ENCODE assay signal across 15 cellular contexts in the genomic region with DNA sequence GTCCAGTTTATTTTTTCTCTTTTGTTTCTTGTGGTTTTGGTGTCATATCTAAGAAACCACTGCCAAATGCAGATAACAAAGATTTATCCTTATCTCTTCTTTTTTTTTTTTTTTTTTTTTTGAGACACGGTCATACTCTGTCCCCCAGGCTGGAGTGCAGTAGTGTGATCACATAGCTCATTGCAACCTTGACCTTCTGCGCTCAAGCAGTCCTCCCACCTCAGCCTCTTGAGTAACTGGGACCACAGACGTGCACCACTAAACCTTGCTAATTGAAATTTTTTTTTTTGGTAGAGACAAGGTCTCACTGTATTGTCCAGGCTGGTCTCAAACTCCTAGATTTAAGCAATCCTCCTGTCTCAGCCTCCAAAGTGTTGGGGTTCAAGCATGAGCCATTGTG. TPM values are rescaled to one million over a fixed set of nuclear protein-coding genes. Genes with fewer than 3 reads are reported as not detected.
A peak's percentile ranks its signal among the peaks of the same experiment; 100 is the strongest.
DNase-seq lines count a peak whose midpoint lies in the region.
"Had no signal": no experiment of that assay in that cellular context is flagged by ENCODE, and none has a peak within 500 bp of the region (broad histone marks: within the 10 kb centered on the region; RNA-seq: fewer than 3 reads in every experiment).

No MANE protein-coding gene starts in this region.

- H3K36me3 ChIP-seq in BLaER1 (peaks cover 51% of the 10 kb centered on the region), trophoblast cell (ENCODE audit: control insufficient read depth in 1 of 2, insufficient read depth in 2 of 2, low read length in 2 of 2) (peaks cover 47 to 49% of the 10 kb centered on the region in 2 experiments), HAP-1 (replicated peaks) (no peaks in the 10 kb centered on the region; the same call in 1 of the 2 replicates)

- no peak overlapping the region for H3K9ac ChIP-seq in BLaER1
- no peak overlapping the region for H3K9ac ChIP-seq in trophoblast cell (ENCODE audit: low read length)
- H3K9ac ChIP-seq: GM23248 had no signal

- H2AK5ac ChIP-seq in trophoblast cell (ENCODE audit: low read length) = no peak overlapping the region

- H3K27me3 Mint-ChIP-seq in IgD-negative memory B cell = no peaks in the 10 kb centered on the region
- H3K27me3 Mint-ChIP-seq: B cell; CD4-positive, alpha-beta T cell had no signal

- no peak overlapping the region for H4K91ac ChIP-seq in trophoblast cell (ENCODE audit: low read depth, low read length)

- H3K4me2 ChIP-seq in BLaER1 (peak overlapping the region; percentile 30; the same call in 1 of the 2 replicates), trophoblast cell (ENCODE audit: low read length) (no peak overlapping the region)

- H3K27me3 ChIP-seq in BLaER1 (no peaks in the 10 kb centered on the region), trophoblast cell (ENCODE audit: insufficient read depth, low read length) (no peaks in the 10 kb centered on the region), HAP-1 (ENCODE audit: low read depth) (no peaks in the 10 kb centered on the region)

- H3K4me3 ChIP-seq in BLaER1 (no peak overlapping the region), trophoblast cell (ENCODE audit: low read depth, low read length) (no peak overlapping the region), HAP-1 (no peak overlapping the region)
- H3K4me3 ChIP-seq: GM23248 had no signal

- H2BK12ac ChIP-seq in trophoblast cell (ENCODE audit: low read length) = no peak overlapping the region

- H3K4me3 Mint-ChIP-seq in IgD-negative memory B cell = no peak overlapping the region
- H3K4me3 Mint-ChIP-seq: B cell; CD4-positive, alpha-beta T cell had no signal

- H3K14ac ChIP-seq in trophoblast cell (ENCODE audit: low read length) = no peak overlapping the region

- H3K27ac ChIP-seq in BLaER1 = no peak overlapping the region
- H3K27ac ChIP-seq in trophoblast cell (ENCODE audit: low read depth, low read length) = no peak overlapping the region
- H3K27ac ChIP-seq: C4-2B, GM23248 had no signal

- no peak overlapping the region for H2BK120ac ChIP-seq in trophoblast cell (ENCODE audit: insufficient read depth, low read length, poor library complexity)

- no peak overlapping the region for H2AFZ ChIP-seq in trophoblast cell (ENCODE audit: insufficient read depth, low read length, poor library complexity)
- H2AFZ ChIP-seq: GM23248 had no signal

- peaks cover 27% of the 10 kb centered on the region for H4K20me1 ChIP-seq in BLaER1

- WGBS in trophoblast cell (ENCODE audit: extremely low coverage, insufficient coverage, insufficient read length) = no CpG with 5 or more reads among the region's 3 CpGs

- peak; percentile 39 for DNase-seq in MV-4-11 (lab: John Stamatoyannopoulos, UW)
- DNase-seq in amniotic epithelial cell (ENCODE audit: low read depth) = peak; percentile 31
- DNase-seq in trophoblast cell = no peak
- no peak for DNase-seq in glomerular visceral epithelial cell (ENCODE audit: extremely low spot score)
- no peak for DNase-seq in NCI-H2227 treated with DMSO at 0.1 percent for 48 hours (lab: John Stamatoyannopoulos, UW)
- no peak for DNase-seq in HAP-1 (ENCODE audit: low spot score in 2 of 2)
- DNase-seq: Caco-2; CD4-positive, alpha-beta T cell; GM23248; HCEC 1CT; IMR-90 had no signal

- H3K4me1 Mint-ChIP-seq in IgD-negative memory B cell = peaks cover 3 to 14% (median 12%) of the 10 kb centered on the region in 3 donors

- no peak overlapping the region for H2BK5ac ChIP-seq in trophoblast cell (ENCODE audit: low read depth, low read length, poor library complexity)

- no peak overlapping the region for H3K4ac ChIP-seq in trophoblast cell (ENCODE audit: low read depth, low read length)

- H3K9me3 ChIP-seq in BLaER1 = no peaks in the 10 kb centered on the region
- no peaks in the 10 kb centered on the region for H3K9me3 ChIP-seq in trophoblast cell (ENCODE audit: insufficient read depth, low read depth, low read length)
- no peaks in the 10 kb centered on the region for H3K9me3 ChIP-seq in HAP-1
- H3K9me3 ChIP-seq: Caco-2 had no signal

- no peak overlapping the region for H3K18ac ChIP-seq in trophoblast cell (ENCODE audit: low read length)

- H4K8ac ChIP-seq in trophoblast cell (ENCODE audit: low read depth, low read length) = no peak overlapping the region

- H3K9me3 Mint-ChIP-seq in IgD-negative memory B cell = no peaks in the 10 kb centered on the region
- H3K9me3 Mint-ChIP-seq: CD4-positive, alpha-beta T cell had no signal

- no peak overlapping the region for H4K12ac ChIP-seq in trophoblast cell (ENCODE audit: low read depth, low read length)

- H3K23ac ChIP-seq in trophoblast cell (ENCODE audit: low read length) = no peak overlapping the region

- no peaks in the 10 kb centered on the region for H3K79me1 ChIP-seq in trophoblast cell (ENCODE audit: low read length)

- peak overlapping the region in 2 of 3 donors; percentile 21 to 87 for H3K27ac Mint-ChIP-seq in IgD-negative memory B cell
- H3K27ac Mint-ChIP-seq: B cell; CD4-positive, alpha-beta T cell had no signal

- peaks cover 1% of the 10 kb centered on the region for H3K36me3 Mint-ChIP-seq in IgD-negative memory B cell

- H3K4me1 ChIP-seq in BLaER1 (peaks cover 99% of the 10 kb centered on the region), trophoblast cell (ENCODE audit: control insufficient read depth in 1 of 2, insufficient read depth in 2 of 2, low read length in 2 of 2) (peaks cover 0 to 2% of the 10 kb centered on the region in 2 experiments), HAP-1 (no peaks in the 10 kb centered on the region)
- H3K4me1 ChIP-seq: Caco-2 had no signal

- in situ Hi-C loops in HAP-1 (cut with MboI; ENCODE audit: low sequenced_read_pairs) = no loop called here

- no peaks in the 10 kb centered on the region for H3K79me2 ChIP-seq in trophoblast cell (ENCODE audit: control insufficient read depth, insufficient read depth, low read length, poor library complexity)

RNA-seq across cellular contexts. Expression of gene SLC66A1, which starts 8.9 kb away (rescaled TPM):
- 12.7 TPM for polyA plus RNA-seq in IgD-negative memory B cell
- 20.1 and 20.3 TPM in 2 replicates for polyA plus RNA-seq in trophoblast cell (2013)

RNA-seq across cellular contexts. Expression of gene AKR7A2, which starts 9.1 kb away (rescaled TPM):
- 87.9 TPM for polyA plus RNA-seq in IgD-negative memory B cell
- polyA plus RNA-seq in trophoblast cell (2013) = 60.1 and 60.6 TPM in 2 replicates

RNA-seq across cellular contexts. Expression of gene AKR7A3, which starts 32.5 kb away (rescaled TPM):
- polyA plus RNA-seq in IgD-negative memory B cell = 0.20 TPM
- polyA plus RNA-seq in trophoblast cell (2013) = 0.40 TPM in 2 replicates

Comparison
In these comparisons a context has a peak if more than half of its experiments do, and no peak if none do; other contexts are left out.
1. DNase-seq: peak in MV-4-11 (single experiment) and amniotic epithelial cell (single experiment); none in trophoblast cell (0 of 2), glomerular visceral epithelial cell (single experiment), NCI-H2227 treated with DMSO at 0.1 percent for 48 hours (single experiment) and HAP-1 (0 of 2).